Comparison of ENCODE assay signal across 1 cellular context in the genomic region with DNA sequence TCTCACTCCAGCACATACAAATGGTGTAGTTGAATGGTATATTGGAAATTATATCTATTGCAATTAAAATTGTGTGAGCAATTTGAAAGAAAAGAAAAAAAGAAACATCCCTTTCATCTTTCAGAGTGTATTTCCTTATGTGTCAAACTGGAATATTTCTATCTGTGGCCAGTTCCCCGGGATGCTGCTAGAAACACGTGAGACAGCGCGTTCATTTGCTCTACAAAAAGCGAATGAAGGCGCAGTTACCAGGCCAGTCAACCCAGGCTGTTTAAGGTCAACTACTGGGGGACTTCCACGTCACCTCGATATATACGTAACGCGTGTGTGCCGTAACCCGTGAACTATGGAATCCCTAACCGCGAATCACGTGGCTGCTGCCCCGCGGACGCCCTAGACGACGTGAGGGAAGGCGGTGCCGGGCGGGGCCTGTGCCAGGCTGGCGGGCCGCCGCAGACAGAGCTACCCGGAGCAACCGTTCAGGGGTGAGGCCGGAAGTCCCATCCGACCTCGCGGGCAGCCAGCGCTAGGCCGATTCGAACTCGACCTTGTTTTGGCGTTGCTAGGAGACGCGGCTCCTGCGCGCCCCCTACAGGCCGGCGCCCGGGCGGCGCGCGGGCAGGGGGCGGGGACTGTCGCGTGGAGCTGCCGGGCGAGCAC.
TF ChIP-seq lines count a peak whose summit lies in the region.

No MANE protein-coding gene starts in this region.

TF ChIP-seq in HEK293, 187 proteins besides CTCF, POLR2A, EP300 and RAD21 (continued from another document and continues in another):
- TF ChIP-seq ZNF266 (tag by site-specific recombination; IDR thresholded peaks at IDR 0.05; ENCODE audit: low read depth) (no peak), WT1 (tag by site-specific recombination; IDR thresholded peaks at IDR 0.05) (no peak), ZNF792 (tag by site-specific recombination; IDR thresholded peaks at IDR 0.05) (no peak), ZNF670 (tag by site-specific recombination; IDR thresholded peaks at IDR 0.05; ENCODE audit: low read depth) (no peak), ZFP3 (tag by site-specific recombination; IDR thresholded peaks at IDR 0.05; ENCODE audit: low read depth) (no peak), ZNF48 (tag by site-specific recombination; IDR thresholded peaks at IDR 0.05) (no peak), ZNF221 (tag by site-specific recombination; IDR thresholded peaks at IDR 0.05; ENCODE audit: borderline replicate concordance) (no peak), ZNF843 (tag by site-specific recombination; IDR thresholded peaks at IDR 0.05) (no peak), ZNF529 (tag by site-specific recombination; IDR thresholded peaks at IDR 0.05; ENCODE audit: insufficient replicate concordance) (no peak), ZNF132 (tag by site-specific recombination; IDR thresholded peaks at IDR 0.05; ENCODE audit: borderline replicate concordance) (no peak), SALL2 (tag by site-specific recombination; IDR thresholded peaks at IDR 0.05; ENCODE audit: borderline replicate concordance) (no peak), ZNF10 (tag by site-specific recombination; IDR thresholded peaks at IDR 0.05) (no peak), ZNF785 (tag by site-specific recombination; IDR thresholded peaks at IDR 0.05) (no peak), ZNF138 (tag by site-specific recombination; IDR thresholded peaks at IDR 0.05; ENCODE audit: borderline replicate concordance) (no peak), ZNF623 (tag by site-specific recombination; IDR thresholded peaks at IDR 0.05) (no peak), YY2 (tag by site-specific recombination; IDR thresholded peaks at IDR 0.05) (no peak), KLF9 (tag by site-specific recombination; IDR thresholded peaks at IDR 0.05; ENCODE audit: low read depth) (no peak), PRDM1 (tag by site-specific recombination; IDR thresholded peaks at IDR 0.05) (no peak), ZNF621 (tag by site-specific recombination; IDR thresholded peaks at IDR 0.05) (no peak), ZNF19 (tag by site-specific recombination; IDR thresholded peaks at IDR 0.05; ENCODE audit: low read depth) (no peak), ZSCAN30 (tag by site-specific recombination; IDR thresholded peaks at IDR 0.05) (0 out of 2 replicates have a peak, but pooled peaks have one; percentile 11), KLF7 (tag by site-specific recombination; IDR thresholded peaks at IDR 0.05; ENCODE audit: borderline replicate concordance) (peak; percentile 20; the same call in 1 of the 2 replicates), ZXDB (tag by site-specific recombination; IDR thresholded peaks at IDR 0.05) (no peak; the same call in 1 of the 2 replicates), ZNF596 (tag by site-specific recombination; IDR thresholded peaks at IDR 0.05) (no peak), ZNF114 (tag by site-specific recombination; IDR thresholded peaks at IDR 0.05) (no peak), MYNN (tag by site-specific recombination; IDR thresholded peaks at IDR 0.05; ENCODE audit: borderline replicate concordance) (no peak), ZNF600 (tag by site-specific recombination; IDR thresholded peaks at IDR 0.05) (peak; percentile 86), ZNF768 (tag by site-specific recombination; IDR thresholded peaks at IDR 0.05) (no peak), MEIS1 (CRISPR knock-in tag; IDR thresholded peaks at IDR 0.05; ENCODE audit: borderline replicate concordance) (no peak), RBAK (tag by site-specific recombination; IDR thresholded peaks at IDR 0.05) (no peak), ZBTB21 (tag by site-specific recombination; IDR thresholded peaks at IDR 0.05) (peak; percentile 92), ZNF416 (tag by site-specific recombination; IDR thresholded peaks at IDR 0.05) (no peak), SCRT1 (tag by site-specific recombination; IDR thresholded peaks at IDR 0.05; ENCODE audit: borderline replicate concordance) (no peak), ZNF202 (tag by site-specific recombination; IDR thresholded peaks at IDR 0.05; ENCODE audit: borderline replicate concordance) (no peak), GFI1B (tag by site-specific recombination; IDR thresholded peaks at IDR 0.05) (no peak), ZNF777 (tag by site-specific recombination; IDR thresholded peaks at IDR 0.05; ENCODE audit: borderline replicate concordance) (no peak), ZBTB20 (tag by site-specific recombination; IDR thresholded peaks at IDR 0.05) (no peak)
- TF ChIP-seq, protein P1, sequence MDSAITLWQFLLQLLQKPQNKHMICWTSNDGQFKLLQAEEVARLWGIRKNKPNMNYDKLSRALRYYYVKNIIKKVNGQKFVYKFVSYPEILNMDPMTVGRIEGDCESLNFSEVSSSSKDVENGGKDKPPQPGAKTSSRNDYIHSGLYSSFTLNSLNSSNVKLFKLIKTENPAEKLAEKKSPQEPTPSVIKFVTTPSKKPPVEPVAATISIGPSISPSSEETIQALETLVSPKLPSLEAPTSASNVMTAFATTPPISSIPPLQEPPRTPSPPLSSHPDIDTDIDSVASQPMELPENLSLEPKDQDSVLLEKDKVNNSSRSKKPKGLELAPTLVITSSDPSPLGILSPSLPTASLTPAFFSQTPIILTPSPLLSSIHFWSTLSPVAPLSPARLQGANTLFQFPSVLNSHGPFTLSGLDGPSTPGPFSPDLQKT (IDR thresholded peaks at IDR 0.05; ENCODE audit: borderline replicate concordance, low read depth, low read length) = no peak; the same call in 1 of the 2 replicates
- TF ChIP-seq, protein P2, sequence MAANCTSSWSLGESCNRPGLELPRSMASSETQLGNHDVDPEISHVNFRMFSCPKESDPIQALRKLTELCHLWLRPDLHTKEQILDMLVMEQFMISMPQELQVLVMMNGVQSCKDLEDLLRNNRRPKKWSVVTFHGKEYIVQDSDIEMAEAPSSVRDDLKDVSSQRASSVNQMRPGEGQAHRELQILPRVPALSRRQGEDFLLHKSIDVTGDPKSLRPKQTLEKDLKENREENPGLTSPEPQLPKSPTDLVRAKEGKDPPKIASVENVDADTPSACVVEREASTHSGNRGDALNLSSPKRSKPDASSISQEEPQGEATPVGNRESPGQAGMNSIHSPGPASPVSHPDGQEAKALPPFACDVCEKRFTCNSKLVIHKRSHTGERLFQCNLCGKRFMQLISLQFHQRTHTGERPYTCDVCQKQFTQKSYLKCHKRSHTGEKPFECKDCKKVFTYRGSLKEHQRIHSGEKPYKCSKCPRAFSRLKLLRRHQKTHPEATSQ (tag by site-specific recombination; IDR thresholded peaks at IDR 0.05) = no peak
- TF ChIP-seq, protein P3, sequence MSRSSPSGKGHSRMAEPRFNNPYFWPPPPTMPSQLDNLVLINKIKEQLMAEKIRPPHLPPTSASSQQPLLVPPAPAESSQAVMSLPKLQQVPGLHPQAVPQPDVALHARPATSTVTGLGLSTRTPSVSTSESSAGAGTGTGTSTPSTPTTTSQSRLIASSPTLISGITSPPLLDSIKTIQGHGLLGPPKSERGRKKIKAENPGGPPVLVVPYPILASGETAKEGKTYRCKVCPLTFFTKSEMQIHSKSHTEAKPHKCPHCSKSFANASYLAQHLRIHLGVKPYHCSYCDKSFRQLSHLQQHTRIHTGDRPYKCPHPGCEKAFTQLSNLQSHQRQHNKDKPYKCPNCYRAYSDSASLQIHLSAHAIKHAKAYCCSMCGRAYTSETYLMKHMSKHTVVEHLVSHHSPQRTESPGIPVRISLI (tag by site-specific recombination; IDR thresholded peaks at IDR 0.05) = no peak
- TF ChIP-seq, protein P4, sequence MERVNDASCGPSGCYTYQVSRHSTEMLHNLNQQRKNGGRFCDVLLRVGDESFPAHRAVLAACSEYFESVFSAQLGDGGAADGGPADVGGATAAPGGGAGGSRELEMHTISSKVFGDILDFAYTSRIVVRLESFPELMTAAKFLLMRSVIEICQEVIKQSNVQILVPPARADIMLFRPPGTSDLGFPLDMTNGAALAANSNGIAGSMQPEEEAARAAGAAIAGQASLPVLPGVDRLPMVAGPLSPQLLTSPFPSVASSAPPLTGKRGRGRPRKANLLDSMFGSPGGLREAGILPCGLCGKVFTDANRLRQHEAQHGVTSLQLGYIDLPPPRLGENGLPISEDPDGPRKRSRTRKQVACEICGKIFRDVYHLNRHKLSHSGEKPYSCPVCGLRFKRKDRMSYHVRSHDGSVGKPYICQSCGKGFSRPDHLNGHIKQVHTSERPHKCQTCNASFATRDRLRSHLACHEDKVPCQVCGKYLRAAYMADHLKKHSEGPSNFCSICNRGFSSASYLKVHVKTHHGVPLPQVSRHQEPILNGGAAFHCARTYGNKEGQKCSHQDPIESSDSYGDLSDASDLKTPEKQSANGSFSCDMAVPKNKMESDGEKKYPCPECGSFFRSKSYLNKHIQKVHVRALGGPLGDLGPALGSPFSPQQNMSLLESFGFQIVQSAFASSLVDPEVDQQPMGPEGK (tag by site-specific recombination; IDR thresholded peaks at IDR 0.05) = peak; percentile 36; the same call in 1 of the 2 replicates
- TF ChIP-seq, protein P5, sequence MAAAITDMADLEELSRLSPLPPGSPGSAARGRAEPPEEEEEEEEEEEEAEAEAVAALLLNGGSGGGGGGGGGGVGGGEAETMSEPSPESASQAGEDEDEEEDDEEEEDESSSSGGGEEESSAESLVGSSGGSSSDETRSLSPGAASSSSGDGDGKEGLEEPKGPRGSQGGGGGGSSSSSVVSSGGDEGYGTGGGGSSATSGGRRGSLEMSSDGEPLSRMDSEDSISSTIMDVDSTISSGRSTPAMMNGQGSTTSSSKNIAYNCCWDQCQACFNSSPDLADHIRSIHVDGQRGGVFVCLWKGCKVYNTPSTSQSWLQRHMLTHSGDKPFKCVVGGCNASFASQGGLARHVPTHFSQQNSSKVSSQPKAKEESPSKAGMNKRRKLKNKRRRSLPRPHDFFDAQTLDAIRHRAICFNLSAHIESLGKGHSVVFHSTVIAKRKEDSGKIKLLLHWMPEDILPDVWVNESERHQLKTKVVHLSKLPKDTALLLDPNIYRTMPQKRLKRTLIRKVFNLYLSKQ (tag by site-specific recombination; IDR thresholded peaks at IDR 0.05; ENCODE audit: borderline replicate concordance) = no peak
- TF ChIP-seq, protein P6, sequence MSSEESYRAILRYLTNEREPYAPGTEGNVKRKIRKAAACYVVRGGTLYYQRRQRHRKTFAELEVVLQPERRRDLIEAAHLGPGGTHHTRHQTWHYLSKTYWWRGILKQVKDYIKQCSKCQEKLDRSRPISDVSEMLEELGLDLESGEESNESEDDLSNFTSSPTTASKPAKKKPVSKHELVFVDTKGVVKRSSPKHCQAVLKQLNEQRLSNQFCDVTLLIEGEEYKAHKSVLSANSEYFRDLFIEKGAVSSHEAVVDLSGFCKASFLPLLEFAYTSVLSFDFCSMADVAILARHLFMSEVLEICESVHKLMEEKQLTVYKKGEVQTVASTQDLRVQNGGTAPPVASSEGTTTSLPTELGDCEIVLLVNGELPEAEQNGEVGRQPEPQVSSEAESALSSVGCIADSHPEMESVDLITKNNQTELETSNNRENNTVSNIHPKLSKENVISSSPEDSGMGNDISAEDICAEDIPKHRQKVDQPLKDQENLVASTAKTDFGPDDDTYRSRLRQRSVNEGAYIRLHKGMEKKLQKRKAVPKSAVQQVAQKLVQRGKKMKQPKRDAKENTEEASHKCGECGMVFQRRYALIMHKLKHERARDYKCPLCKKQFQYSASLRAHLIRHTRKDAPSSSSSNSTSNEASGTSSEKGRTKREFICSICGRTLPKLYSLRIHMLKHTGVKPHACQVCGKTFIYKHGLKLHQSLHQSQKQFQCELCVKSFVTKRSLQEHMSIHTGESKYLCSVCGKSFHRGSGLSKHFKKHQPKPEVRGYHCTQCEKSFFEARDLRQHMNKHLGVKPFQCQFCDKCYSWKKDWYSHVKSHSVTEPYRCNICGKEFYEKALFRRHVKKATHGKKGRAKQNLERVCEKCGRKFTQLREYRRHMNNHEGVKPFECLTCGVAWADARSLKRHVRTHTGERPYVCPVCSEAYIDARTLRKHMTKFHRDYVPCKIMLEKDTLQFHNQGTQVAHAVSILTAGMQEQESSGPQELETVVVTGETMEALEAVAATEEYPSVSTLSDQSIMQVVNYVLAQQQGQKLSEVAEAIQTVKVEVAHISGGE (tag by site-specific recombination; conservative IDR thresholded peaks at IDR 0.05; ENCODE audit: low read depth) = peak; percentile 65; the same call in 1 of the 2 replicates
- TF ChIP-seq, protein P7, sequence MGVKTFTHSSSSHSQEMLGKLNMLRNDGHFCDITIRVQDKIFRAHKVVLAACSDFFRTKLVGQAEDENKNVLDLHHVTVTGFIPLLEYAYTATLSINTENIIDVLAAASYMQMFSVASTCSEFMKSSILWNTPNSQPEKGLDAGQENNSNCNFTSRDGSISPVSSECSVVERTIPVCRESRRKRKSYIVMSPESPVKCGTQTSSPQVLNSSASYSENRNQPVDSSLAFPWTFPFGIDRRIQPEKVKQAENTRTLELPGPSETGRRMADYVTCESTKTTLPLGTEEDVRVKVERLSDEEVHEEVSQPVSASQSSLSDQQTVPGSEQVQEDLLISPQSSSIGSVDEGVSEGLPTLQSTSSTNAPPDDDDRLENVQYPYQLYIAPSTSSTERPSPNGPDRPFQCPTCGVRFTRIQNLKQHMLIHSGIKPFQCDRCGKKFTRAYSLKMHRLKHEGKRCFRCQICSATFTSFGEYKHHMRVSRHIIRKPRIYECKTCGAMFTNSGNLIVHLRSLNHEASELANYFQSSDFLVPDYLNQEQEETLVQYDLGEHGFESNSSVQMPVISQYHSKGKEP (tag by site-specific recombination; IDR thresholded peaks at IDR 0.05) = no peak
- TF ChIP-seq, protein P8, sequence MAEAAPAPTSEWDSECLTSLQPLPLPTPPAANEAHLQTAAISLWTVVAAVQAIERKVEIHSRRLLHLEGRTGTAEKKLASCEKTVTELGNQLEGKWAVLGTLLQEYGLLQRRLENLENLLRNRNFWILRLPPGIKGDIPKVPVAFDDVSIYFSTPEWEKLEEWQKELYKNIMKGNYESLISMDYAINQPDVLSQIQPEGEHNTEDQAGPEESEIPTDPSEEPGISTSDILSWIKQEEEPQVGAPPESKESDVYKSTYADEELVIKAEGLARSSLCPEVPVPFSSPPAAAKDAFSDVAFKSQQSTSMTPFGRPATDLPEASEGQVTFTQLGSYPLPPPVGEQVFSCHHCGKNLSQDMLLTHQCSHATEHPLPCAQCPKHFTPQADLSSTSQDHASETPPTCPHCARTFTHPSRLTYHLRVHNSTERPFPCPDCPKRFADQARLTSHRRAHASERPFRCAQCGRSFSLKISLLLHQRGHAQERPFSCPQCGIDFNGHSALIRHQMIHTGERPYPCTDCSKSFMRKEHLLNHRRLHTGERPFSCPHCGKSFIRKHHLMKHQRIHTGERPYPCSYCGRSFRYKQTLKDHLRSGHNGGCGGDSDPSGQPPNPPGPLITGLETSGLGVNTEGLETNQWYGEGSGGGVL (tag by site-specific recombination; IDR thresholded peaks at IDR 0.05) = no peak
- TF ChIP-seq, protein P9, sequence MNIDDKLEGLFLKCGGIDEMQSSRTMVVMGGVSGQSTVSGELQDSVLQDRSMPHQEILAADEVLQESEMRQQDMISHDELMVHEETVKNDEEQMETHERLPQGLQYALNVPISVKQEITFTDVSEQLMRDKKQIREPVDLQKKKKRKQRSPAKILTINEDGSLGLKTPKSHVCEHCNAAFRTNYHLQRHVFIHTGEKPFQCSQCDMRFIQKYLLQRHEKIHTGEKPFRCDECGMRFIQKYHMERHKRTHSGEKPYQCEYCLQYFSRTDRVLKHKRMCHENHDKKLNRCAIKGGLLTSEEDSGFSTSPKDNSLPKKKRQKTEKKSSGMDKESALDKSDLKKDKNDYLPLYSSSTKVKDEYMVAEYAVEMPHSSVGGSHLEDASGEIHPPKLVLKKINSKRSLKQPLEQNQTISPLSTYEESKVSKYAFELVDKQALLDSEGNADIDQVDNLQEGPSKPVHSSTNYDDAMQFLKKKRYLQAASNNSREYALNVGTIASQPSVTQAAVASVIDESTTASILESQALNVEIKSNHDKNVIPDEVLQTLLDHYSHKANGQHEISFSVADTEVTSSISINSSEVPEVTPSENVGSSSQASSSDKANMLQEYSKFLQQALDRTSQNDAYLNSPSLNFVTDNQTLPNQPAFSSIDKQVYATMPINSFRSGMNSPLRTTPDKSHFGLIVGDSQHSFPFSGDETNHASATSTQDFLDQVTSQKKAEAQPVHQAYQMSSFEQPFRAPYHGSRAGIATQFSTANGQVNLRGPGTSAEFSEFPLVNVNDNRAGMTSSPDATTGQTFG (tag by site-specific recombination; IDR thresholded peaks at IDR 0.05; ENCODE audit: borderline replicate concordance) = no peak
